Comparison of ENCODE assay signal across 16 cellular contexts in genomic region chr1:82013702-82014101, GRCh38.
"Had no signal": no experiment of that assay in that cellular context is flagged by ENCODE, and none has a peak within 500 bp of the region (broad histone marks: within the 10 kb centered on the region; RNA-seq: fewer than 3 reads in every experiment).

No MANE protein-coding gene starts in this region.

- H3K4me3 ChIP-seq: SK-N-MC, suprapubic skin had no signal

- H3K27me3 Mint-ChIP-seq: activated B cell treated with CpG ODN at 0.5 μM for 24 hours; activated CD4-positive, alpha-beta memory T cell treated with anti-CD3 and anti-CD28 coated beads for 36 hours; stimulated activated naive CD8-positive, alpha-beta T cell treated with anti-CD3 and anti-CD28 coated beads, Interleukin-15, amount 100 ng/mL, for 72 hours had no signal

- H3K36me3 Mint-ChIP-seq: activated CD4-positive, alpha-beta memory T cell treated with anti-CD3 and anti-CD28 coated beads for 36 hours; naive thymus-derived CD4-positive, alpha-beta T cell had no signal

- H3K79me2 ChIP-seq: parathyroid adenoma had no signal

- H3K4me1 Mint-ChIP-seq: activated B cell treated with CpG ODN at 0.5 μM for 24 hours; naive thymus-derived CD4-positive, alpha-beta T cell; stimulated activated naive CD8-positive, alpha-beta T cell treated with anti-CD3 and anti-CD28 coated beads, Interleukin-15, amount 100 ng/mL, for 72 hours had no signal

- FAIRE-seq: TTC549 had no signal

- H3K27ac Mint-ChIP-seq: activated B cell treated with CpG ODN at 0.5 μM for 24 hours; activated CD4-positive, alpha-beta memory T cell treated with anti-CD3 and anti-CD28 coated beads for 36 hours; naive thymus-derived CD4-positive, alpha-beta T cell had no signal

- DNase-seq: activated B cell treated with CpG ODN at 0.5 μM for 24 hours; activated CD4-positive, alpha-beta memory T cell treated with anti-CD3 and anti-CD28 coated beads for 36 hours; activated CD4-positive, alpha-beta T cell treated with anti-CD3 and anti-CD28 coated beads for 4 hours; activated naive CD4-positive, alpha-beta T cell treated with Interleukin-2 at 50 U/mL for 16 hours; aorta; effector CD8-positive, alpha-beta T cell; mesendoderm; naive thymus-derived CD4-positive, alpha-beta T cell; SHP77; stimulated activated CD4-positive, alpha-beta T cell treated with anti-CD3 and anti-CD28 coated beads, Interleukin-2, amount 100 ng/mL, for 48 hours; stimulated activated naive CD8-positive, alpha-beta T cell treated with anti-CD3 and anti-CD28 coated beads, Interleukin-15, amount 100 ng/mL, for 72 hours; trophoblast cell had no signal

- H2AFZ ChIP-seq: parathyroid adenoma had no signal

- H3K9ac ChIP-seq: parathyroid adenoma had no signal

- H3K4me1 ChIP-seq: parathyroid adenoma, suprapubic skin had no signal

- H3K9me3 Mint-ChIP-seq: activated CD4-positive, alpha-beta memory T cell treated with anti-CD3 and anti-CD28 coated beads for 36 hours; naive thymus-derived CD4-positive, alpha-beta T cell had no signal

- H3K27ac ChIP-seq: parathyroid adenoma, SK-N-MC, suprapubic skin had no signal

- H3K9me3 ChIP-seq: suprapubic skin had no signal

- H3K27me3 ChIP-seq: suprapubic skin had no signal

- H3K36me3 ChIP-seq: suprapubic skin had no signal

- H3K4me3 Mint-ChIP-seq: activated B cell treated with CpG ODN at 0.5 μM for 24 hours; activated CD4-positive, alpha-beta memory T cell treated with anti-CD3 and anti-CD28 coated beads for 36 hours; naive thymus-derived CD4-positive, alpha-beta T cell; stimulated activated naive CD8-positive, alpha-beta T cell treated with anti-CD3 and anti-CD28 coated beads, Interleukin-15, amount 100 ng/mL, for 72 hours had no signal
